ENCODE assay signal across 1 cellular context in the genomic region with DNA sequence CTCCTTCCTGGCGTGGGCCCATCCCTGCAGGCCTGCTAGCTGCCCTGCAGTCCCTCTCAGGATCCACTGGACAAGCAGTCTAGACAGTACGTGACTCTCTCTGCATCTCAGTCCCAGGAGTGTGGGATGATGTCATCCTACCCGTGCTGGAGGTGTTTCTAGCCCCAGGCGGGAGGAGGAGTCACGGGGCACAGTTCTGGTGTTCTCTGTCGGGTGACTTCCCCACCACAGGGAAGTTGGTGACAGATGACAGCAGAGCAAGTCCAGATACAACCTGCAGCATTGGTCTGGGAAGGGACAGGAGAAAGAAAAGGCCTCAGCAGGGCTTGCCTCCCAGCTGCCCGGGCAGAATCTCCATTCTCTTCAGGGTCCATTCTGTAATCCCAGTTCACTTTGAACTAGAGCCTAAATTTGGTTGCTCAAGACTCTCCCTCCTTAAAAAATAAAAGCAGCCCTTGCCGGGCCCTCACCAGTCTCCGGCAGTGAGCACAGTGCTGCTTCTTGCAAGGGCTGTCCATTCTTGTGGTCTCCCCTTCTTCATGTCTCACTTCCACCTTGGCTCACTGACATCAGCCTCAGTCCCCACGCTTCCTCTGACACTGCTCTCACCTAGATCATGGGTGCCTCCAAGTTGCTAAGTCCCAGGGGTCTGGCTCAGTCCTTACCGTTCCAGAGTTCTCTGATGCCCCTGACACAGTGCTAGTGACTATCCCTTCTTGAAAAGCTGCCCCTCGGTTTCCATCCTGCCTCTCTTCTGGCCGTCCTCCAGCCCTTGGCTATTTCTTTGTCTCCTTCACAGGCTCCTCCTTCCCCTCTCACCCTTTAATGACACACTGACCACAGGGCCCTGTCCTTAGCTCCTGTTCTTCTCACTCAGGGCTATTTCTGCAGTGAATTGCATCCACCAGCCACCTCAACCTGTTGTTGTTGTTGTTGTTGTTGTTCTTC.
TF ChIP-seq lines count a peak whose summit lies in the region.

No MANE protein-coding gene starts in this region.

TF ChIP-seq in HepG2, 621 proteins besides CTCF, POLR2A, EP300 and RAD21 (continued from another document):
- TF ChIP-seq, protein P1, sequence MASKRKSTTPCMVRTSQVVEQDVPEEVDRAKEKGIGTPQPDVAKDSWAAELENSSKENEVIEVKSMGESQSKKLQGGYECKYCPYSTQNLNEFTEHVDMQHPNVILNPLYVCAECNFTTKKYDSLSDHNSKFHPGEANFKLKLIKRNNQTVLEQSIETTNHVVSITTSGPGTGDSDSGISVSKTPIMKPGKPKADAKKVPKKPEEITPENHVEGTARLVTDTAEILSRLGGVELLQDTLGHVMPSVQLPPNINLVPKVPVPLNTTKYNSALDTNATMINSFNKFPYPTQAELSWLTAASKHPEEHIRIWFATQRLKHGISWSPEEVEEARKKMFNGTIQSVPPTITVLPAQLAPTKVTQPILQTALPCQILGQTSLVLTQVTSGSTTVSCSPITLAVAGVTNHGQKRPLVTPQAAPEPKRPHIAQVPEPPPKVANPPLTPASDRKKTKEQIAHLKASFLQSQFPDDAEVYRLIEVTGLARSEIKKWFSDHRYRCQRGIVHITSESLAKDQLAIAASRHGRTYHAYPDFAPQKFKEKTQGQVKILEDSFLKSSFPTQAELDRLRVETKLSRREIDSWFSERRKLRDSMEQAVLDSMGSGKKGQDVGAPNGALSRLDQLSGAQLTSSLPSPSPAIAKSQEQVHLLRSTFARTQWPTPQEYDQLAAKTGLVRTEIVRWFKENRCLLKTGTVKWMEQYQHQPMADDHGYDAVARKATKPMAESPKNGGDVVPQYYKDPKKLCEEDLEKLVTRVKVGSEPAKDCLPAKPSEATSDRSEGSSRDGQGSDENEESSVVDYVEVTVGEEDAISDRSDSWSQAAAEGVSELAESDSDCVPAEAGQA (IDR thresholded peaks at IDR 0.05; ENCODE audit: low read depth) = no peak
- TF ChIP-seq, protein P1 (CRISPR knock-in tag; IDR thresholded peaks at IDR 0.05; ENCODE audit: borderline replicate concordance) = no peak
- TF ChIP-seq, protein P2, sequence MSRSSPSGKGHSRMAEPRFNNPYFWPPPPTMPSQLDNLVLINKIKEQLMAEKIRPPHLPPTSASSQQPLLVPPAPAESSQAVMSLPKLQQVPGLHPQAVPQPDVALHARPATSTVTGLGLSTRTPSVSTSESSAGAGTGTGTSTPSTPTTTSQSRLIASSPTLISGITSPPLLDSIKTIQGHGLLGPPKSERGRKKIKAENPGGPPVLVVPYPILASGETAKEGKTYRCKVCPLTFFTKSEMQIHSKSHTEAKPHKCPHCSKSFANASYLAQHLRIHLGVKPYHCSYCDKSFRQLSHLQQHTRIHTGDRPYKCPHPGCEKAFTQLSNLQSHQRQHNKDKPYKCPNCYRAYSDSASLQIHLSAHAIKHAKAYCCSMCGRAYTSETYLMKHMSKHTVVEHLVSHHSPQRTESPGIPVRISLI (CRISPR knock-in tag; IDR thresholded peaks at IDR 0.05; ENCODE audit: borderline replicate concordance) = 0 out of 2 replicates have a peak, but pooled peaks have one; percentile 8
- TF ChIP-seq ZBTB7B (CRISPR knock-in tag; IDR thresholded peaks at IDR 0.05) = peak; percentile 37; the same call in 1 of the 2 replicates
- peak; percentile 72 for TF ChIP-seq CEBPG (CRISPR knock-in tag; IDR thresholded peaks at IDR 0.05)
- TF ChIP-seq, protein P3, sequence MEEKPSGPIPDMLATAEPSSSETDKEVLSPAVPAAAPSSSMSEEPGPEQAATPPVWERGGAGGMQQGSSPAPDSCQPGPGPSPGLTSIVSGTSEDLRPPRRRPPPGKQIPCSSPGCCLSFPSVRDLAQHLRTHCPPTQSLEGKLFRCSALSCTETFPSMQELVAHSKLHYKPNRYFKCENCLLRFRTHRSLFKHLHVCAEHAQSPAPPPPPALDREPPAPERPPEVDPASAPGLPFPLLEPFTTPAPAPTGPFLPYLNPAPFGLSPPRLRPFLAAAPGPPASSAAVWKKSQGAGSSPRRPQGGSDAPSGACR (CRISPR knock-in tag; IDR thresholded peaks at IDR 0.05) = peak; percentile 81; the same call in 1 of the 2 replicates
- no peak for TF ChIP-seq PTBP1 (IDR thresholded peaks at IDR 0.05; ENCODE audit: low read depth, low read length, poor library complexity, severe bottlenecking)
- TF ChIP-seq ZNF788 (CRISPR knock-in tag; IDR thresholded peaks at IDR 0.05; ENCODE audit: borderline replicate concordance) = peak; percentile 81; the same call in 1 of the 2 replicates
- TF ChIP-seq, protein P4, sequence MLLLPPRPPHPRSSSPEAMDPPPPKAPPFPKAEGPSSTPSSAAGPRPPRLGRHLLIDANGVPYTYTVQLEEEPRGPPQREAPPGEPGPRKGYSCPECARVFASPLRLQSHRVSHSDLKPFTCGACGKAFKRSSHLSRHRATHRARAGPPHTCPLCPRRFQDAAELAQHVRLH (CRISPR knock-in tag; IDR thresholded peaks at IDR 0.05; ENCODE audit: borderline replicate concordance, low read depth) = peak; percentile 86; the same call in 1 of the 2 replicates
- no peak for TF ChIP-seq ZNF556 (CRISPR knock-in tag; IDR thresholded peaks at IDR 0.05; ENCODE audit: borderline replicate concordance)
